In genomic region chr2:127762441-127762840, GRCh38 we compare ENCODE assay signal across 23 cellular contexts.
"Had no signal": no experiment of that assay in that cellular context is flagged by ENCODE, and none has a peak within 500 bp of the region (broad histone marks: within the 10 kb centered on the region; RNA-seq: fewer than 3 reads in every experiment).

No MANE protein-coding gene starts in this region.

- H3K9me3 Mint-ChIP-seq: activated naive CD4-positive, alpha-beta T cell treated with anti-CD3 and anti-CD28 coated beads, Interleukin-2, amount 50 U/mL, for 24 hours; dendritic cell treated with granulocyte-macrophage colony-stimulating factor and Interleukin-4, amounts not matched to agents 40 ng/mL and 50 ng/mL, for 4 days; mesothelial cell of epicardium; neural crest cell; WTC11 had no signal

- H3K27me3 ChIP-seq: sigmoid colon, spleen, suprapubic skin, vagina had no signal

- H3K4me3 ChIP-seq: lung, psoas muscle, sigmoid colon, spleen, suprapubic skin, vagina had no signal

- ATAC-seq: activated CD4-positive, alpha-beta T cell treated with anti-CD3 and anti-CD28 coated beads for 36 hours; activated CD8-positive, alpha-beta memory T cell treated with anti-CD3 and anti-CD28 coated beads, Interleukin-2, amount 10 ng/mL, durations not matched to agents 7 days and 5 days; left colon; psoas muscle; WTC11 had no signal

- H3K27me3 Mint-ChIP-seq: activated CD4-positive, alpha-beta T cell treated with anti-CD3 and anti-CD28 coated beads for 36 hours; activated CD8-positive, alpha-beta memory T cell treated with anti-CD3 and anti-CD28 coated beads, Interleukin-2, amount 10 ng/mL, durations not matched to agents 7 days and 5 days; activated naive CD4-positive, alpha-beta T cell treated with anti-CD3 and anti-CD28 coated beads, Interleukin-2, amount 50 U/mL, for 24 hours; dendritic cell treated with granulocyte-macrophage colony-stimulating factor and Interleukin-4, amounts not matched to agents 40 ng/mL and 50 ng/mL, for 4 days had no signal

- H3K4me1 ChIP-seq: psoas muscle, sigmoid colon, spleen, suprapubic skin, vagina had no signal

- H3K4me3 Mint-ChIP-seq: activated CD4-positive, alpha-beta T cell treated with anti-CD3 and anti-CD28 coated beads for 36 hours; activated CD8-positive, alpha-beta memory T cell treated with anti-CD3 and anti-CD28 coated beads, Interleukin-2, amount 10 ng/mL, durations not matched to agents 7 days and 5 days; activated naive CD4-positive, alpha-beta T cell treated with anti-CD3 and anti-CD28 coated beads, Interleukin-2, amount 50 U/mL, for 24 hours; dendritic cell treated with granulocyte-macrophage colony-stimulating factor and Interleukin-4, amounts not matched to agents 40 ng/mL and 50 ng/mL, for 4 days; mesothelial cell of epicardium; neural crest cell; WTC11 had no signal

- H3K4me1 Mint-ChIP-seq: mesothelial cell of epicardium, neural crest cell had no signal

- H3K27ac Mint-ChIP-seq: activated CD8-positive, alpha-beta memory T cell treated with anti-CD3 and anti-CD28 coated beads, Interleukin-2, amount 10 ng/mL, durations not matched to agents 7 days and 5 days; activated naive CD4-positive, alpha-beta T cell treated with anti-CD3 and anti-CD28 coated beads, Interleukin-2, amount 50 U/mL, for 24 hours; dendritic cell treated with granulocyte-macrophage colony-stimulating factor and Interleukin-4, amounts not matched to agents 40 ng/mL and 50 ng/mL, for 4 days; mesothelial cell of epicardium; WTC11 had no signal

- H3K27ac ChIP-seq: psoas muscle, sigmoid colon, spleen, suprapubic skin, vagina had no signal

- DNase-seq: activated CD4-positive, alpha-beta T cell treated with anti-CD3 and anti-CD28 coated beads for 36 hours; activated CD4-positive, alpha-beta T cell treated with anti-CD3 and anti-CD28 coated beads, Interleukin-2, amount 50 U/mL, for 48 hours; activated CD8-positive, alpha-beta memory T cell treated with anti-CD3 and anti-CD28 coated beads, Interleukin-2, amount 10 ng/mL, durations not matched to agents 7 days and 5 days; activated gamma-delta T cell; effector CD8-positive, alpha-beta T cell; hippocampal formation; left colon; psoas muscle; sigmoid colon; spleen; stimulated activated CD4-positive, alpha-beta T cell treated with anti-CD3 and anti-CD28 coated beads, Interleukin-4, amount 100 ng/mL, for 4 hours; stimulated activated naive CD4-positive, alpha-beta T cell treated with Interleukin-2 at 50 U/mL for 16 hours; trophoblast cell had no signal

- H3K9me3 ChIP-seq: psoas muscle, sigmoid colon, spleen, suprapubic skin, vagina had no signal

- FAIRE-seq: bronchial epithelial cell, islet of Langerhans had no signal
